Comparison of ENCODE assay signal across 4 cellular contexts in genomic region chr20:51045492-51045891, GRCh38. TPM values are rescaled to one million over a fixed set of nuclear protein-coding genes. Genes with fewer than 3 reads are reported as not detected.
"Had no signal": no experiment of that assay in that cellular context is flagged by ENCODE, and none has a peak within 500 bp of the region (broad histone marks: within the 10 kb centered on the region; RNA-seq: fewer than 3 reads in every experiment).

No MANE protein-coding gene starts in this region.

RNA-seq across cellular contexts. Expression of gene KCNG1, which starts 22.6 kb away (rescaled TPM):
- total RNA-seq: natural killer cell; natural killer cell treated with Interleukin-12 subunit alpha and Interleukin-12 subunit beta and Interleukin-15 and Interleukin-18, amount 100 ng/mL, for 72 hours; psoas muscle had no signal
- polyA plus RNA-seq: naive thymus-derived CD8-positive, alpha-beta T cell had no signal
